Comparison of ENCODE assay signal across 23 cellular contexts in the genomic region with DNA sequence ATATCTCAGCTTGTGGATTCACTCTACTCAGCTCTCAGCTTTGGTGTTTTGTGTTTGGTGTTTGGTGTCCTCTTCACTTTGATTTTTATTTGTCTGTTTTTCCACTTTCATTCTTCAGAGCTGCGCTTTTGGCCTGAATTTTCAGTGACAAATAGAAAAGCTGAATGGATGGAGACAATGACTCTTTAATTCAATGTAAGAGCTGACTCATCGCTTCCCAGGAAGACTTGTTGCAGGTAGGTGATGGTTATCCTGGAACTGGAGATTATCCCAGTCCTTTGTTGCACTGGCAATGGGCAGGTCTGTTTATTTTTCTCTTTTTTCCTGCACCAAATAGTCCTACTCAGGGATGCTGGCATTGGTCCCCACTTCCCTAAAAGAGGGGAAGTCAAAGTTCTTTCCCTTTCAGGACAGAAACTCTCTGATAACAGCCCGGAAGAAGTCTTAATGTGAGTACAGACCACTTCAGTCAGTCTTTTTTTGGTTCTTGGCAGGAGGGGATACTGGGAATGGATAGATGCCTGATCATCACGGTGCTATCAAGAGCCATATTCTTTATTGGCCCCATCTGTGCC.
"Had no signal": no experiment of that assay in that cellular context is flagged by ENCODE, and none has a peak within 500 bp of the region (broad histone marks: within the 10 kb centered on the region; RNA-seq: fewer than 3 reads in every experiment).

No MANE protein-coding gene starts in this region.

- H3K4me3 Mint-ChIP-seq: activated CD4-positive, alpha-beta memory T cell treated with anti-CD3 and anti-CD28 coated beads for 36 hours; activated naive CD8-positive, alpha-beta T cell treated with anti-CD3 and anti-CD28 coated beads for 36 hours; nephron progenitor cell; stimulated activated effector memory CD8-positive, alpha-beta T cell treated with anti-CD3 and anti-CD28 coated beads, Interleukin-12 subunit alpha, Interleukin-12 subunit beta, amount 100 ng/mL, for 72 hours; stimulated activated naive CD8-positive, alpha-beta T cell treated with anti-CD3 and anti-CD28 coated beads, Interleukin-15, amount 100 ng/mL, for 72 hours; WTC11 had no signal

- H3K27ac Mint-ChIP-seq: activated CD4-positive, alpha-beta memory T cell treated with anti-CD3 and anti-CD28 coated beads for 36 hours; activated naive CD8-positive, alpha-beta T cell treated with anti-CD3 and anti-CD28 coated beads for 36 hours; nephron progenitor cell; stimulated activated effector memory CD8-positive, alpha-beta T cell treated with anti-CD3 and anti-CD28 coated beads, Interleukin-12 subunit alpha, Interleukin-12 subunit beta, amount 100 ng/mL, for 72 hours; stimulated activated naive CD8-positive, alpha-beta T cell treated with anti-CD3 and anti-CD28 coated beads, Interleukin-15, amount 100 ng/mL, for 72 hours; WTC11 had no signal

- H3K9me3 Mint-ChIP-seq: activated CD4-positive, alpha-beta memory T cell treated with anti-CD3 and anti-CD28 coated beads for 36 hours; activated naive CD8-positive, alpha-beta T cell treated with anti-CD3 and anti-CD28 coated beads for 36 hours; stimulated activated effector memory CD8-positive, alpha-beta T cell treated with anti-CD3 and anti-CD28 coated beads, Interleukin-12 subunit alpha, Interleukin-12 subunit beta, amount 100 ng/mL, for 72 hours; stimulated activated naive CD8-positive, alpha-beta T cell treated with anti-CD3 and anti-CD28 coated beads, Interleukin-15, amount 100 ng/mL, for 72 hours; WTC11 had no signal

- H3K36me3 ChIP-seq: gastroesophageal sphincter, tibial artery had no signal

- H3K4me3 ChIP-seq: gastroesophageal sphincter, mucosa of descending colon, tibial artery had no signal

- H3K27ac ChIP-seq: epithelial cell of prostate, gastroesophageal sphincter, tibial artery had no signal

- ATAC-seq: gastroesophageal sphincter; left cardiac atrium; mucosa of descending colon; sciatic nerve; stimulated activated effector memory CD8-positive, alpha-beta T cell treated with anti-CD3 and anti-CD28 coated beads, Interleukin-12 subunit alpha, Interleukin-12 subunit beta, amount 100 ng/mL, for 72 hours; stimulated activated naive CD8-positive, alpha-beta T cell treated with anti-CD3 and anti-CD28 coated beads, Interleukin-15, amount 100 ng/mL, for 72 hours; WTC11 had no signal

- H3K36me3 Mint-ChIP-seq: activated CD4-positive, alpha-beta memory T cell treated with anti-CD3 and anti-CD28 coated beads for 36 hours; stimulated activated effector memory CD8-positive, alpha-beta T cell treated with anti-CD3 and anti-CD28 coated beads, Interleukin-12 subunit alpha, Interleukin-12 subunit beta, amount 100 ng/mL, for 72 hours; WTC11 had no signal

- DNase-seq: activated CD4-positive, alpha-beta memory T cell treated with anti-CD3 and anti-CD28 coated beads for 36 hours; activated naive CD4-positive, alpha-beta T cell treated with Interleukin-2 at 50 U/mL for 16 hours; activated naive CD8-positive, alpha-beta T cell treated with anti-CD3 and anti-CD28 coated beads for 36 hours; activated T-cell treated with anti-CD3 and anti-CD28 coated beads, Interleukin-2, amount 50 U/mL, for 48 hours; cerebellar nuclear complex; cortex of kidney; head of caudate nucleus; hypothalamus; islet precursor cell; left cardiac atrium; mesenchymal stem cell; mucosa of descending colon; nephron progenitor cell; posterior cingulate gyrus; small intestine; stimulated activated CD4-positive, alpha-beta T cell treated with anti-CD3 and anti-CD28 coated beads, Interleukin-2, amount 100 ng/mL, for 24 hours; stimulated activated naive CD8-positive, alpha-beta T cell treated with anti-CD3 and anti-CD28 coated beads, Interleukin-15, amount 100 ng/mL, for 72 hours; tibial artery had no signal

- H3K9me3 ChIP-seq: gastroesophageal sphincter, mucosa of descending colon, tibial artery had no signal
